ENCODE assay signal across 1 cellular context in genomic region chr7:100124301-100125229, GRCh38.
TF ChIP-seq lines count a peak whose summit lies in the region.

No MANE protein-coding gene starts in this region.

TF ChIP-seq in GM23338, 12 proteins besides CTCF, POLR2A, EP300 and RAD21:
- TF ChIP-seq REST (IDR thresholded peaks at IDR 0.05; ENCODE audit: unreplicated experiment) (no peak), CREB1 (CRISPR knock-in tag; IDR thresholded peaks at IDR 0.05; ENCODE audit: low read depth) (no peak), EZH2phosphoT487 (IDR thresholded peaks at IDR 0.05; ENCODE audit: unreplicated experiment) (no peak), NANOG (IDR thresholded peaks at IDR 0.05; ENCODE audit: borderline replicate concordance) (no peak), POLR2AphosphoS5 (IDR thresholded peaks at IDR 0.05; ENCODE audit: low read depth) (0 out of 2 replicates have a peak, but pooled peaks have one; percentile 22)
